In genomic region chr10:129605986-129606518, GRCh38 we compare ENCODE assay signal across 13 cellular contexts.
DNase-seq lines count a peak whose midpoint lies in the region; ATAC-seq, FAIRE-seq and TF ChIP-seq lines count a peak whose summit lies in the region.
"Had no signal": no experiment of that assay in that cellular context is flagged by ENCODE, and none has a peak within 500 bp of the region (broad histone marks: within the 10 kb centered on the region; RNA-seq: fewer than 3 reads in every experiment).

No MANE protein-coding gene starts in this region.

- 1% methylated on average over 19 of the region's 19 CpGs for WGBS in GM12878 (ENCODE audit: insufficient coverage, insufficient replicate concordance, low lambda C conversion rate, missing lambda C conversion rate)

- TF ChIP-seq POLR2A in GM12878 (IDR thresholded peaks at IDR 0.05; ENCODE audit: low read depth, low read length): no peak

- H3K27me3 ChIP-seq in GM12878 (replicated peaks in 1 of 2; ENCODE audit: control insufficient read depth in 2 of 2, insufficient read depth in 2 of 2, low read length in 1 of 2) (no peaks in the 10 kb centered on the region), skeletal muscle satellite cell (ENCODE audit: control insufficient read depth, insufficient read depth, low read length) (no peaks in the 10 kb centered on the region)

- CTCF ChIA-PET in GM12878 (lab: Yijun Ruan, JAX): no interaction called here
- CTCF ChIA-PET in activated naive CD4-positive, alpha-beta T cell treated with anti-CD3 and anti-CD28 coated beads for 36 hours (lab: Charles Lee): interaction anchor here (0.7 kb wide), 1 partner anchor 1346 kb away, joined by 4 read pairs; no protein-coding TSS in a partner anchor

- H3K9me3 ChIP-seq in GM12878 (replicated peaks; ENCODE audit: control insufficient read depth, insufficient read depth, low read length) (no peaks in the 10 kb centered on the region), skeletal muscle satellite cell (replicated peaks; ENCODE audit: low read length) (no peaks in the 10 kb centered on the region)

- peaks cover 36% of the 10 kb centered on the region for H3K4me1 ChIP-seq in GM12878 (ENCODE audit: control insufficient read depth, insufficient read depth, low read length)
- H3K4me1 ChIP-seq in skeletal muscle satellite cell (ENCODE audit: control insufficient read depth, insufficient read depth, low read length): peaks cover 8% of the 10 kb centered on the region

- H3K27me3 Mint-ChIP-seq in activated naive CD4-positive, alpha-beta T cell treated with anti-CD3 and anti-CD28 coated beads for 36 hours (ENCODE audit: low read depth): no peaks in the 10 kb centered on the region
- H3K27me3 Mint-ChIP-seq: activated T-cell treated with anti-CD3 and anti-CD28 coated beads, Interleukin-2, amount 50 U/mL, for 24 hours had no signal

- H4K20me1 ChIP-seq in GM12878 (ENCODE audit: control insufficient read depth, insufficient read depth): no peaks in the 10 kb centered on the region

- FAIRE-seq in GM12878 (lab: Jason Lieb, UNC): peak; percentile 84
- FAIRE-seq: bronchial epithelial cell had no signal

- peak; percentile 70 to 81; a peak in 3 of 4 replicates for TF ChIP-seq EP300 in GM12878 (IDR thresholded peaks at IDR 0.05; ENCODE audit: borderline replicate concordance in 1 of 2, control insufficient read depth in 1 of 2, low read depth in 2 of 2, low read length in 2 of 2)

- POLR2A ChIA-PET in GM12878 (lab: Charles Lee): no interaction called here

- H3K27ac ChIP-seq in GM12878 (ENCODE audit: control insufficient read depth, insufficient read depth): peak overlapping the region; percentile 51

- H3K36me3 ChIP-seq in GM12878 (ENCODE audit: control insufficient read depth in 2 of 2, insufficient read depth in 2 of 2, low read length in 1 of 2): no peaks in the 10 kb centered on the region
- H3K36me3 ChIP-seq in skeletal muscle satellite cell (ENCODE audit: insufficient read depth, low read length): no peaks in the 10 kb centered on the region

- H3K4me2 ChIP-seq in GM12878 (ENCODE audit: control insufficient read depth, insufficient read depth) (peak overlapping the region; percentile 81), skeletal muscle satellite cell (ENCODE audit: low read length) (peak overlapping the region; percentile 77)

- H3K27ac Mint-ChIP-seq in activated naive CD4-positive, alpha-beta T cell treated with anti-CD3 and anti-CD28 coated beads for 36 hours: no peak overlapping the region
- H3K27ac Mint-ChIP-seq: activated T-cell treated with anti-CD3 and anti-CD28 coated beads, Interleukin-2, amount 50 U/mL, for 24 hours had no signal

- in situ Hi-C loops in GM12878 (cut with MboI): no loop called here

- peaks cover 5% of the 10 kb centered on the region for H3K9me3 Mint-ChIP-seq in activated naive CD4-positive, alpha-beta T cell treated with anti-CD3 and anti-CD28 coated beads for 36 hours

- BruUV-seq in GM12878 (replicated peaks; lab: Mats Ljungman, UMichigan): no TSS peak

- peak; percentile 28 for ATAC-seq in GM19351 (IDR thresholded peaks at IDR 0.05; ENCODE audit: unreplicated experiment)
- peak; percentile 45 for ATAC-seq in HG03565 (IDR thresholded peaks at IDR 0.05; ENCODE audit: unreplicated experiment)
- ATAC-seq in GM12878: peak; percentile 62
- ATAC-seq in HG02610 (IDR thresholded peaks at IDR 0.05; ENCODE audit: unreplicated experiment): no peak
- ATAC-seq: right cardiac atrium had no signal

- intact Hi-C loops in GM12878 (cut with micrococcal nuclease; ENCODE audit: unreplicated experiment): loop anchor here (1.0 kb wide), 1 partner anchor 504 kb away; the partner anchor contains the start of gene C10orf143
- intact Hi-C loops in activated naive CD4-positive, alpha-beta T cell treated with anti-CD3 and anti-CD28 coated beads for 36 hours (cut with micrococcal nuclease): no loop called here

- peak overlapping the region; percentile 22 for H3K9ac ChIP-seq in GM12878 (ENCODE audit: control insufficient read depth, insufficient read depth, low read length)
- H3K9ac ChIP-seq in skeletal muscle satellite cell (ENCODE audit: low read depth, low read length): no peak overlapping the region

- H3K4me3 ChIP-seq in GM12878 (peak overlapping the region; percentile 38; the same call in 1 of the 2 replicates), skeletal muscle satellite cell (ENCODE audit: low read length) (peak overlapping the region; percentile 52)

- TF ChIP-seq RAD21 in GM12878 (IDR thresholded peaks at IDR 0.05; ENCODE audit: insufficient read depth, low read depth, low read length): no peak

- no peak for TF ChIP-seq CTCF in GM12878 (IDR thresholded peaks at IDR 0.05 in 2 of 3, conservative IDR thresholded peaks at IDR 0.05 in 1 of 3; ENCODE audit: control insufficient read depth in 2 of 3, extremely low read depth in 1 of 3, insufficient read depth in 1 of 3, low read depth in 3 of 3, low read length in 3 of 3)

- no peaks in the 10 kb centered on the region for H3K79me2 ChIP-seq in GM12878 (ENCODE audit: control insufficient read depth, insufficient read depth, low read length)

- peak; percentile 72 for DNase-seq in GM12878 (ENCODE audit: low read depth, low spot score)
- no peak for DNase-seq in LoVo (ENCODE audit: low spot score)
- no peak for DNase-seq in activated naive CD4-positive, alpha-beta T cell treated with anti-CD3 and anti-CD28 coated beads for 36 hours
- DNase-seq in UCSD-AML1 (lab: John Stamatoyannopoulos, UW; ENCODE audit: unreplicated experiment): no peak
- DNase-seq: activated T-cell treated with anti-CD3 and anti-CD28 coated beads, Interleukin-2, amount 50 U/mL, for 24 hours; DND-41; NCI-H774; right cardiac atrium had no signal

- H3K4me1 Mint-ChIP-seq in activated naive CD4-positive, alpha-beta T cell treated with anti-CD3 and anti-CD28 coated beads for 36 hours (ENCODE audit: low read depth): no peaks in the 10 kb centered on the region

- SMC1A ChIA-PET in GM12878 (lab: Charles Lee; ENCODE audit: uncharacterized antibody, unreplicated experiment): interaction anchor here (0.7 kb wide), 1 partner anchor 143 kb away, joined by 3 read pairs; no protein-coding TSS in a partner anchor

- peak overlapping the region; percentile 72 for H2AFZ ChIP-seq in GM12878 (ENCODE audit: control insufficient read depth, low read depth, low read length)

- H3K36me3 Mint-ChIP-seq in activated naive CD4-positive, alpha-beta T cell treated with anti-CD3 and anti-CD28 coated beads for 36 hours (ENCODE audit: low read depth): peaks cover 43% of the 10 kb centered on the region

- RAD21 ChIA-PET in GM12878 (lab: Charles Lee; ENCODE audit: unreplicated experiment): no interaction called here

- H3K4me3 Mint-ChIP-seq in activated naive CD4-positive, alpha-beta T cell treated with anti-CD3 and anti-CD28 coated beads for 36 hours: no peak overlapping the region
- H3K4me3 Mint-ChIP-seq: activated T-cell treated with anti-CD3 and anti-CD28 coated beads, Interleukin-2, amount 50 U/mL, for 24 hours had no signal

TF ChIP-seq in GM12878, 131 proteins besides CTCF, POLR2A, EP300 and RAD21 (continues in another document):
- peak; percentile 40; the same call in 1 of the 2 replicates for TF ChIP-seq ZNF592 (IDR thresholded peaks at IDR 0.05)
- TF ChIP-seq SREBF1 (IDR thresholded peaks at IDR 0.05; ENCODE audit: low read length): no peak
- no peak for TF ChIP-seq CBX3 (IDR thresholded peaks at IDR 0.05; ENCODE audit: borderline replicate concordance, low read depth)
- TF ChIP-seq BCLAF1 (IDR thresholded peaks at IDR 0.05): no peak
